Comparison of ENCODE assay signal across 9 cellular contexts in genomic region chr5:106435185-106435584, GRCh38.
"Had no signal": no experiment of that assay in that cellular context is flagged by ENCODE, and none has a peak within 500 bp of the region (broad histone marks: within the 10 kb centered on the region; RNA-seq: fewer than 3 reads in every experiment).

No MANE protein-coding gene starts in this region.

- H2AFZ ChIP-seq: GM23248 had no signal

- H3K4me3 ChIP-seq: GM23248, HAP-1 had no signal

- ATAC-seq: HepG2 had no signal

- H3K27ac ChIP-seq: GM23248, HL-60, KMS-11 had no signal

- H3K9me3 ChIP-seq: HAP-1 had no signal

- H3K4me2 ChIP-seq: KMS-11 had no signal

- H3K9ac ChIP-seq: GM23248, KMS-11 had no signal

- H3K36me3 ChIP-seq: HAP-1 had no signal

- H3K4me1 ChIP-seq: HAP-1 had no signal

- DNase-seq: GM23248, GOT3, H7, HFFc6, KBM-7 had no signal
